16 cellular contexts compared by ENCODE assay signal in genomic region chr3:112037194-112037593, GRCh38. TPM values are rescaled to one million over a fixed set of nuclear protein-coding genes. Genes with fewer than 3 reads are reported as not detected.
"Had no signal": no experiment of that assay in that cellular context is flagged by ENCODE, and none has a peak within 500 bp of the region (broad histone marks: within the 10 kb centered on the region; RNA-seq: fewer than 3 reads in every experiment).

No MANE protein-coding gene starts in this region.

RNA-seq across cellular contexts. Expression of gene TMPRSS7, which starts 2.7 kb away (rescaled TPM):
- total RNA-seq: activated naive CD4-positive, alpha-beta T cell treated with anti-CD3 and anti-CD28 coated beads for 36 hours; activated naive CD4-positive, alpha-beta T cell treated with anti-CD3 and anti-CD28 coated beads, Interleukin-2, amount 50 U/mL, for 72 hours; activated naive CD8-positive, alpha-beta T cell treated with anti-CD3 and anti-CD28 coated beads for 36 hours; activated naive CD8-positive, alpha-beta T cell treated with anti-CD3 and anti-CD28 coated beads, Interleukin-2, amount 10 ng/mL, durations not matched to agents 7 days and 5 days; activated T-cell treated with anti-CD3 and anti-CD28 coated beads, Interleukin-2, amount 50 U/mL, for 4 hours; activated T-helper 1 cell treated with anti-CD3 and anti-CD28 coated beads, Interleukin-12 subunit alpha, Interleukin-12 subunit beta, Interleukin-2, Interleukin-4 antibody, amounts not matched to agents 30 ng/mL and 10 ng/mL and 1 ng/mL, durations not matched to agents 14 hours and 24 hours and 36 hours; activated T-helper 2 cell treated with anti-CD3 and anti-CD28 coated beads, Interferon-gamma antibody, Interleukin-2, Interleukin-4, amounts not matched to agents 10 μg/mL and 5 μg/mL and 100 μg/mL, durations not matched to agents 14 hours and 24 hours and 36 hours; adrenal gland; aorta; ascending aorta; astrocyte; body of pancreas; cardiac muscle cell; cardiac septum; chondrocyte had no signal
- polyA plus RNA-seq: adrenal gland, aorta, cardiac muscle cell had no signal

RNA-seq across cellular contexts. Expression of gene TAGLN3, which starts 38.5 kb away (rescaled TPM):
- total RNA-seq: activated naive CD8-positive, alpha-beta T cell treated with anti-CD3 and anti-CD28 coated beads, Interleukin-2, amount 10 ng/mL, durations not matched to agents 7 days and 5 days; aorta; ascending aorta; breast epithelium; chondrocyte had no signal
- polyA plus RNA-seq: aorta had no signal
